ENCODE assay signal across 29 cellular contexts in the genomic region with DNA sequence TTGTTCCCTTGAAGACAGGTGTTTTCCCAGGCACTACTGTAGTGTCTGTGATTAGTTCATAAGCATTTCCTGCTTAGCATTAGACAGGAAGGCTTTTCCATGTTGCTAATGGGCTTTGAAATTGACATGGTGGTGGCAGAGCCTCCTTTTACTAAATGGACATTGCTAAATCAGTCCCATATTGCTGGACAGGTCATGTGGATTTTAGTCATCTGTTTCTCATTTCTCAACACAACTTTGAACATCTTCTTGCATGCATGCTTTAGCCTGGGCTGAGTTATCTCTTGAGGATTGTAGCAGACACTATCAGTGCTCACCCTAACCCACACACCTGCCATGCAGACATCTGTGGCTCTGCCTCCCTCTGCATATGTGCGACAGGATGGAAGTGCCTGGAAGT. TPM values are rescaled to one million over a fixed set of nuclear protein-coding genes. Genes with fewer than 3 reads are reported as not detected.
"Had no signal": no experiment of that assay in that cellular context is flagged by ENCODE, and none has a peak within 500 bp of the region (broad histone marks: within the 10 kb centered on the region; RNA-seq: fewer than 3 reads in every experiment).

No MANE protein-coding gene starts in this region.

- H3K27ac Mint-ChIP-seq: memory B cell; mesothelial cell of epicardium; natural killer cell treated with Interleukin-12 subunit alpha and Interleukin-12 subunit beta and Interleukin-15 and Interleukin-18, amount 100 ng/mL, for 72 hours; stimulated activated effector memory CD8-positive, alpha-beta T cell treated with anti-CD3 and anti-CD28 coated beads, Interleukin-12 subunit alpha, Interleukin-12 subunit beta, amount 100 ng/mL, for 72 hours; type B pancreatic cell had no signal

- H3K9ac ChIP-seq: parathyroid adenoma had no signal

- ATAC-seq: mucosa of descending colon; natural killer cell treated with Interleukin-12 subunit alpha and Interleukin-12 subunit beta and Interleukin-15 and Interleukin-18, amount 100 ng/mL, for 72 hours; sciatic nerve; stimulated activated effector memory CD8-positive, alpha-beta T cell treated with anti-CD3 and anti-CD28 coated beads, Interleukin-12 subunit alpha, Interleukin-12 subunit beta, amount 100 ng/mL, for 72 hours had no signal

- H3K79me2 ChIP-seq: parathyroid adenoma had no signal

- H3K27ac ChIP-seq: coronary artery, esophagus squamous epithelium, neutrophil, parathyroid adenoma, prostate gland, right atrium auricular region, stomach, thyroid gland had no signal

- H3K27me3 ChIP-seq: esophagus squamous epithelium, right atrium auricular region, stomach, thyroid gland had no signal

- H3K4me3 ChIP-seq: coronary artery, esophagus squamous epithelium, lung, mucosa of descending colon, prostate gland, right atrium auricular region, stomach, thyroid gland had no signal

- H3K9me3 Mint-ChIP-seq: memory B cell; mesothelial cell of epicardium; naive B cell; natural killer cell treated with Interleukin-12 subunit alpha and Interleukin-12 subunit beta and Interleukin-15 and Interleukin-18, amount 100 ng/mL, for 72 hours; neural crest cell; stimulated activated effector memory CD8-positive, alpha-beta T cell treated with anti-CD3 and anti-CD28 coated beads, Interleukin-12 subunit alpha, Interleukin-12 subunit beta, amount 100 ng/mL, for 72 hours; type B pancreatic cell had no signal

- H3K4me1 Mint-ChIP-seq: naive B cell; stimulated activated effector memory CD8-positive, alpha-beta T cell treated with anti-CD3 and anti-CD28 coated beads, Interleukin-12 subunit alpha, Interleukin-12 subunit beta, amount 100 ng/mL, for 72 hours had no signal

- H3K9me3 ChIP-seq: esophagus squamous epithelium, mucosa of descending colon, neutrophil, prostate gland, right atrium auricular region, stomach, thyroid gland had no signal

- H3K36me3 ChIP-seq: esophagus squamous epithelium, neutrophil, prostate gland, right atrium auricular region, stomach, thyroid gland had no signal

- H3K4me3 Mint-ChIP-seq: memory B cell; mesothelial cell of epicardium; naive B cell; natural killer cell treated with Interleukin-12 subunit alpha and Interleukin-12 subunit beta and Interleukin-15 and Interleukin-18, amount 100 ng/mL, for 72 hours; neural crest cell; stimulated activated effector memory CD8-positive, alpha-beta T cell treated with anti-CD3 and anti-CD28 coated beads, Interleukin-12 subunit alpha, Interleukin-12 subunit beta, amount 100 ng/mL, for 72 hours; type B pancreatic cell had no signal

- H2AFZ ChIP-seq: parathyroid adenoma had no signal

- H3K4me1 ChIP-seq: esophagus squamous epithelium, prostate gland, right atrium auricular region, thyroid gland had no signal

- DNase-seq: dermis blood vessel endothelial cell; effector memory CD4-positive, alpha-beta T cell; erythroblast; esophagus squamous epithelium; head of caudate nucleus; mucosa of descending colon; naive B cell; stimulated activated CD4-positive, alpha-beta T cell treated with anti-CD3 and anti-CD28 coated beads, Interleukin-2, amount 100 ng/mL, for 24 hours; stimulated activated CD4-positive, alpha-beta T cell treated with anti-CD3 and anti-CD28 coated beads, Interleukin-4, amount 100 ng/mL, for 24 hours; stimulated activated naive CD4-positive, alpha-beta T cell treated with Interleukin-2 at 50 U/mL for 16 hours; stomach; thyroid gland had no signal

- H3K36me3 Mint-ChIP-seq: memory B cell; mesothelial cell of epicardium; naive B cell; natural killer cell treated with Interleukin-12 subunit alpha and Interleukin-12 subunit beta and Interleukin-15 and Interleukin-18, amount 100 ng/mL, for 72 hours; stimulated activated effector memory CD8-positive, alpha-beta T cell treated with anti-CD3 and anti-CD28 coated beads, Interleukin-12 subunit alpha, Interleukin-12 subunit beta, amount 100 ng/mL, for 72 hours; type B pancreatic cell had no signal

RNA-seq across cellular contexts. Expression of gene BCO1, which starts 13.7 kb away (rescaled TPM):
- total RNA-seq: chondrocyte; dermis blood vessel endothelial cell; mesothelial cell of epicardium; natural killer cell treated with Interleukin-12 subunit alpha and Interleukin-12 subunit beta and Interleukin-15 and Interleukin-18, amount 100 ng/mL, for 72 hours; neural crest cell; right atrium auricular region; sciatic nerve; skeletal muscle tissue; subcutaneous adipose tissue; temporal lobe had no signal
